Comparison of ENCODE assay signal across 14 cellular contexts in genomic region chr1:196951711-196952394, GRCh38. TPM values are rescaled to one million over a fixed set of nuclear protein-coding genes. Genes with fewer than 3 reads are reported as not detected.
DNase-seq lines count a peak whose midpoint lies in the region; ATAC-seq and TF ChIP-seq lines count a peak whose summit lies in the region.
"Had no signal": no experiment of that assay in that cellular context is flagged by ENCODE, and none has a peak within 500 bp of the region (broad histone marks: within the 10 kb centered on the region; RNA-seq: fewer than 3 reads in every experiment).

No MANE protein-coding gene starts in this region.

- no peak for TF ChIP-seq CTCF in fibroblast of the aortic adventitia (IDR thresholded peaks at IDR 0.05; ENCODE audit: insufficient read depth, low read length)
- TF ChIP-seq CTCF in omental fat pad (IDR thresholded peaks at IDR 0.05): no peak

- no peak overlapping the region for H3K4me3 ChIP-seq in fibroblast of the aortic adventitia (ENCODE audit: low read depth, low read length)
- H3K4me3 ChIP-seq: ascending aorta, spleen had no signal

- peak; percentile 97 for ATAC-seq in GM18868 (IDR thresholded peaks at IDR 0.05; ENCODE audit: unreplicated experiment)
- peak; percentile 86 for ATAC-seq in GM21786 (IDR thresholded peaks at IDR 0.05; ENCODE audit: unreplicated experiment)
- peak; percentile 64 for ATAC-seq in HG03175 (IDR thresholded peaks at IDR 0.05; ENCODE audit: unreplicated experiment)
- ATAC-seq in omental fat pad (ENCODE audit: low FRiP score): no peak
- ATAC-seq: stimulated activated memory B cell treated with anti-CD40 and anti-IgM and Interleukin-4, amounts not matched to agents 10 μg/mL and 1 μg/mL and 100 μg/mL, for 72 hours had no signal

- DNase-seq in fibroblast of the aortic adventitia (ENCODE audit: low read depth) (peak; percentile 33), middle frontal gyrus (ENCODE audit: extremely low spot score, low spot score) (no peak), dedifferentiated amniotic fluid mesenchymal stem cell (ENCODE audit: extremely low spot score) (no peak), omental fat pad (ENCODE audit: low spot score) (no peak), HuH-7 (ENCODE audit: low spot score) (no peak)
- DNase-seq: DND-41, naive B cell, spleen had no signal

RNA-seq across cellular contexts. Expression of gene CFHR2, which starts 8.3 kb away (rescaled TPM):
- not detected in 2 replicates for total RNA-seq in fibroblast of the aortic adventitia (ENCODE audit: low replicate concordance)
- total RNA-seq in omental fat pad: not detected
- total RNA-seq: ascending aorta; spleen; T-helper 2 cell treated with Interferon-gamma antibody and Interleukin-4, amounts not matched to agents 100 ng/mL and 5 ng/mL, for 36 hours had no signal

RNA-seq across cellular contexts. Expression of gene CFHR5, which starts 25.5 kb away (rescaled TPM):
- total RNA-seq in fibroblast of the aortic adventitia (ENCODE audit: low replicate concordance): not detected in 2 replicates
- total RNA-seq in omental fat pad: not detected
- total RNA-seq: ascending aorta; spleen; T-helper 2 cell treated with Interferon-gamma antibody and Interleukin-4, amounts not matched to agents 100 ng/mL and 5 ng/mL, for 36 hours had no signal
